ENCODE assay signal across 29 cellular contexts in genomic region chr21:26003428-26003827, GRCh38.
A peak's percentile ranks its signal among the peaks of the same experiment; 100 is the strongest.
DNase-seq lines count a peak whose midpoint lies in the region; ATAC-seq, FAIRE-seq and TF ChIP-seq lines count a peak whose summit lies in the region.
"Had no signal": no experiment of that assay in that cellular context is flagged by ENCODE, and none has a peak within 500 bp of the region (broad histone marks: within the 10 kb centered on the region; RNA-seq: fewer than 3 reads in every experiment).

No MANE protein-coding gene starts in this region.

- no peaks in the 10 kb centered on the region; a peak in 1 of 5 replicates for H3K27me3 ChIP-seq in K562 (ENCODE audit: control insufficient read depth in 2 of 2, insufficient read depth in 2 of 2, low read length in 2 of 2)
- H3K27me3 ChIP-seq: BE2C, MG63 had no signal

- H3K79me2 ChIP-seq in K562 (ENCODE audit: control insufficient read depth, insufficient read depth, low read length) = no peaks in the 10 kb centered on the region

- intact Hi-C loops in K562 (cut with micrococcal nuclease) = no loop called here
- intact Hi-C loops in activated CD8-positive, alpha-beta T cell treated with anti-CD3 and anti-CD28 coated beads for 36 hours (cut with micrococcal nuclease) = no loop called here

- H3K9ac ChIP-seq in K562 (ENCODE audit: insufficient read depth in 1 of 2, low read depth in 2 of 2, low read length in 2 of 2) = no peak overlapping the region
- H3K9ac ChIP-seq: SK-N-SH had no signal

- in situ Hi-C loops in K562 (cut with MboI) = no loop called here

- TF ChIP-seq CTCF in K562 (IDR thresholded peaks at IDR 0.05 in 2 of 3, conservative IDR thresholded peaks at IDR 0.05 in 1 of 3; ENCODE audit: insufficient read depth in 2 of 3, low read depth in 1 of 3, low read length in 3 of 3) = no peak
- no peak for TF ChIP-seq CTCF in type B pancreatic cell (conservative IDR thresholded peaks at IDR 0.05)
- TF ChIP-seq CTCF in activated CD8-positive, alpha-beta T cell treated with anti-CD3 and anti-CD28 coated beads for 36 hours (IDR thresholded peaks at IDR 0.05) = no peak

- H3K4me1 Mint-ChIP-seq in activated naive CD8-positive, alpha-beta T cell (ENCODE audit: low read depth) = peaks cover 17% of the 10 kb centered on the region
- H3K4me1 Mint-ChIP-seq in activated naive CD8-positive, alpha-beta T cell treated with anti-CD3 and anti-CD28 coated beads for 36 hours = no peaks in the 10 kb centered on the region
- H3K4me1 Mint-ChIP-seq in type B pancreatic cell (ENCODE audit: unreplicated experiment) = peaks cover 20% of the 10 kb centered on the region
- H3K4me1 Mint-ChIP-seq in stimulated activated effector memory CD8-positive, alpha-beta T cell treated with anti-CD3 and anti-CD28 coated beads, Interleukin-12 subunit alpha, Interleukin-12 subunit beta, amount 100 ng/mL, for 72 hours = no peaks in the 10 kb centered on the region
- peaks cover 10% of the 10 kb centered on the region for H3K4me1 Mint-ChIP-seq in activated CD8-positive, alpha-beta T cell treated with anti-CD3 and anti-CD28 coated beads for 36 hours (ENCODE audit: low read depth)

- H3K27ac Mint-ChIP-seq in activated naive CD8-positive, alpha-beta T cell = peak overlapping the region; percentile 11
- no peak overlapping the region for H3K27ac Mint-ChIP-seq in activated naive CD8-positive, alpha-beta T cell treated with anti-CD3 and anti-CD28 coated beads for 36 hours
- H3K27ac Mint-ChIP-seq in type B pancreatic cell = peak overlapping the region; percentile 70
- H3K27ac Mint-ChIP-seq in stimulated activated effector memory CD8-positive, alpha-beta T cell treated with anti-CD3 and anti-CD28 coated beads, Interleukin-12 subunit alpha, Interleukin-12 subunit beta, amount 100 ng/mL, for 72 hours = no peak overlapping the region
- H3K27ac Mint-ChIP-seq in activated CD8-positive, alpha-beta T cell treated with anti-CD3 and anti-CD28 coated beads for 36 hours = no peak overlapping the region
- H3K27ac Mint-ChIP-seq: CD8-positive, alpha-beta memory T cell had no signal

- H4K20me1 ChIP-seq in K562 (replicated peaks; ENCODE audit: control insufficient read depth, insufficient read depth, low read length) = no peaks in the 10 kb centered on the region

- H3K9me3 ChIP-seq in K562 (replicated peaks; ENCODE audit: control insufficient read depth, insufficient read depth, low read depth, low read length) = no peaks in the 10 kb centered on the region
- H3K9me3 ChIP-seq: BE2C, MG63, SK-N-SH had no signal

- no peaks in the 10 kb centered on the region for H3K9me3 Mint-ChIP-seq in activated naive CD8-positive, alpha-beta T cell (ENCODE audit: low read depth)
- H3K9me3 Mint-ChIP-seq in activated naive CD8-positive, alpha-beta T cell treated with anti-CD3 and anti-CD28 coated beads for 36 hours = no peaks in the 10 kb centered on the region
- no peaks in the 10 kb centered on the region for H3K9me3 Mint-ChIP-seq in type B pancreatic cell
- H3K9me3 Mint-ChIP-seq in stimulated activated effector memory CD8-positive, alpha-beta T cell treated with anti-CD3 and anti-CD28 coated beads, Interleukin-12 subunit alpha, Interleukin-12 subunit beta, amount 100 ng/mL, for 72 hours = no peaks in the 10 kb centered on the region
- no peaks in the 10 kb centered on the region for H3K9me3 Mint-ChIP-seq in activated CD8-positive, alpha-beta T cell treated with anti-CD3 and anti-CD28 coated beads for 36 hours
- H3K9me3 Mint-ChIP-seq: CD14-positive monocyte had no signal

- no peak overlapping the region for H2AFZ ChIP-seq in K562 (ENCODE audit: low read depth, low read length)

- H3K4me3 Mint-ChIP-seq in activated naive CD8-positive, alpha-beta T cell = no peak overlapping the region
- H3K4me3 Mint-ChIP-seq in activated naive CD8-positive, alpha-beta T cell treated with anti-CD3 and anti-CD28 coated beads for 36 hours = no peak overlapping the region
- peak overlapping the region; percentile 44 for H3K4me3 Mint-ChIP-seq in type B pancreatic cell
- H3K4me3 Mint-ChIP-seq in stimulated activated effector memory CD8-positive, alpha-beta T cell treated with anti-CD3 and anti-CD28 coated beads, Interleukin-12 subunit alpha, Interleukin-12 subunit beta, amount 100 ng/mL, for 72 hours = no peak overlapping the region
- H3K4me3 Mint-ChIP-seq in activated CD8-positive, alpha-beta T cell treated with anti-CD3 and anti-CD28 coated beads for 36 hours = no peak overlapping the region
- H3K4me3 Mint-ChIP-seq: CD14-positive monocyte; CD8-positive, alpha-beta memory T cell had no signal

- TF ChIP-seq POLR2A in K562 (conservative IDR thresholded peaks at IDR 0.05) = no peak

- no peaks in the 10 kb centered on the region for H3K9me1 ChIP-seq in K562 (ENCODE audit: control insufficient read depth, insufficient read depth, low read length)

- no peak for DNase-seq in activated naive CD8-positive, alpha-beta T cell treated with anti-CD3 and anti-CD28 coated beads for 36 hours
- no peak for DNase-seq in K562 (ENCODE audit: extremely low read depth in 1 of 4, low spot score in 3 of 4)
- no peak for DNase-seq in type B pancreatic cell (ENCODE audit: extremely low spot score, unreplicated experiment)
- DNase-seq in stimulated activated effector memory CD8-positive, alpha-beta T cell treated with anti-CD3 and anti-CD28 coated beads, Interleukin-12 subunit alpha, Interleukin-12 subunit beta, amount 100 ng/mL, for 72 hours (ENCODE audit: low spot score in 2 of 2) = no peak
- no peak for DNase-seq in activated CD8-positive, alpha-beta T cell treated with anti-CD3 and anti-CD28 coated beads for 36 hours
- DNase-seq: 8988T; ACHN; BE2C; CD8-positive, alpha-beta memory T cell; DMS79 treated with DMSO at 0.1 percent for 48 hours; GF-D8; KBM-7; MG63; NCI-H1417; NCI-H1694; NCI-H2029 treated with DMSO at 0.1 percent for 48 hours; NCI-H2227 treated with DMSO at 0.1 percent for 48 hours; NCI-H510A; NCI-H82; NK-92 treated with Interleukin-12 subunit alpha and Interleukin-12 subunit beta, amount 100 ng/mL, for 24 hours; PC-3; SK-N-SH had no signal

- H3K4me3 ChIP-seq in K562 = no peak overlapping the region
- H3K4me3 ChIP-seq: MG63 had no signal

- 0% methylated on average over 3 of the region's 3 CpGs for WGBS in K562 (ENCODE audit: insufficient coverage, low coverage, missing lambda C conversion rate)

- ATAC-seq in K562 (no peak), esophagus mucosa (peak; percentile 75), HG03521 (IDR thresholded peaks at IDR 0.05; ENCODE audit: unreplicated experiment) (no peak)
- no peak for ATAC-seq in stimulated activated effector memory CD8-positive, alpha-beta T cell treated with anti-CD3 and anti-CD28 coated beads, Interleukin-12 subunit alpha, Interleukin-12 subunit beta, amount 100 ng/mL, for 72 hours
- no peak for ATAC-seq in activated CD8-positive, alpha-beta T cell treated with anti-CD3 and anti-CD28 coated beads for 36 hours
- ATAC-seq: PC-3 had no signal

- no peak overlapping the region for H3K4me2 ChIP-seq in K562 (ENCODE audit: insufficient read depth, low read length)
- H3K4me2 ChIP-seq: SK-N-SH had no signal

- no peak for TF ChIP-seq EP300 in K562 (IDR thresholded peaks at IDR 0.05; ENCODE audit: low read length)

- no peaks in the 10 kb centered on the region for H3K4me1 ChIP-seq in K562 (replicated peaks in 1 of 2; ENCODE audit: control insufficient read depth in 2 of 2, insufficient read depth in 2 of 2, low read length in 2 of 2)
- H3K4me1 ChIP-seq: BE2C had no signal

- no peaks in the 10 kb centered on the region for H3K36me3 ChIP-seq in K562 (ENCODE audit: control insufficient read depth, insufficient read depth, low read length)

- no peaks in the 10 kb centered on the region for H3K27me3 Mint-ChIP-seq in activated naive CD8-positive, alpha-beta T cell
- no peaks in the 10 kb centered on the region for H3K27me3 Mint-ChIP-seq in activated naive CD8-positive, alpha-beta T cell treated with anti-CD3 and anti-CD28 coated beads for 36 hours
- no peaks in the 10 kb centered on the region for H3K27me3 Mint-ChIP-seq in type B pancreatic cell
- H3K27me3 Mint-ChIP-seq in activated CD8-positive, alpha-beta T cell treated with anti-CD3 and anti-CD28 coated beads for 36 hours = no peaks in the 10 kb centered on the region
- H3K27me3 Mint-ChIP-seq: CD8-positive, alpha-beta memory T cell had no signal

- FAIRE-seq in K562 (lab: Jason Lieb, UNC) = peak; percentile 40
- FAIRE-seq: GM12891, H54, HTR-8/SVneo had no signal

- H3K27ac ChIP-seq in K562 (ENCODE audit: extremely low read depth, low read depth, low read length) = no peak overlapping the region

- H3K36me3 Mint-ChIP-seq in activated naive CD8-positive, alpha-beta T cell = peaks cover 11% of the 10 kb centered on the region
- H3K36me3 Mint-ChIP-seq in activated naive CD8-positive, alpha-beta T cell treated with anti-CD3 and anti-CD28 coated beads for 36 hours = peaks cover 14% of the 10 kb centered on the region
- H3K36me3 Mint-ChIP-seq in type B pancreatic cell = peaks cover 30% of the 10 kb centered on the region
- H3K36me3 Mint-ChIP-seq in stimulated activated effector memory CD8-positive, alpha-beta T cell treated with anti-CD3 and anti-CD28 coated beads, Interleukin-12 subunit alpha, Interleukin-12 subunit beta, amount 100 ng/mL, for 72 hours = no peaks in the 10 kb centered on the region
- H3K36me3 Mint-ChIP-seq in activated CD8-positive, alpha-beta T cell treated with anti-CD3 and anti-CD28 coated beads for 36 hours (ENCODE audit: low read depth) = peaks cover 5% of the 10 kb centered on the region

- POLR2A ChIA-PET in K562 (lab: Yijun Ruan, JAX) = no interaction called here
- POLR2A ChIA-PET in activated CD8-positive, alpha-beta T cell treated with anti-CD3 and anti-CD28 coated beads for 36 hours (lab: Charles Lee) = no interaction called here

- no TSS peak for BruUV-seq in K562 (replicated peaks; lab: Mats Ljungman, UMichigan)

- CTCF ChIA-PET in K562 (lab: Yijun Ruan, JAX; ENCODE audit: low intra/inter-chr PET ratio) = no interaction called here
- CTCF ChIA-PET in activated CD8-positive, alpha-beta T cell treated with anti-CD3 and anti-CD28 coated beads for 36 hours (lab: Charles Lee) = no interaction called here

- TF ChIP-seq RAD21 in K562 (CRISPR knock-in tag; conservative IDR thresholded peaks at IDR 0.05 in 1 of 2, IDR thresholded peaks at IDR 0.05 in 1 of 2) = no peak

TF ChIP-seq in K562, 482 proteins besides CTCF, POLR2A, EP300 and RAD21:
- TF ChIP-seq ZFP30 (CRISPR knock-in tag; IDR thresholded peaks at IDR 0.05; ENCODE audit: borderline replicate concordance) (no peak), IRF2 (CRISPR knock-in tag; IDR thresholded peaks at IDR 0.05) (no peak), DMBX1 (CRISPR knock-in tag; IDR thresholded peaks at IDR 0.05; ENCODE audit: borderline replicate concordance) (no peak), NFYB (IDR thresholded peaks at IDR 0.05; ENCODE audit: extremely low read depth, insufficient read length) (no peak), ARNT (IDR thresholded peaks at IDR 0.05) (no peak)

Comparison
In these comparisons a context has a peak if more than half of its experiments do, and no peak if none do; other contexts are left out.
1. H3K27ac Mint-ChIP-seq: peak in activated naive CD8-positive, alpha-beta T cell (single experiment) and type B pancreatic cell (single experiment); none in activated naive CD8-positive, alpha-beta T cell treated with anti-CD3 and anti-CD28 coated beads for 36 hours (single experiment), stimulated activated effector memory CD8-positive, alpha-beta T cell treated with anti-CD3 and anti-CD28 coated beads, Interleukin-12 subunit alpha, Interleukin-12 subunit beta, amount 100 ng/mL, for 72 hours (single experiment) and activated CD8-positive, alpha-beta T cell treated with anti-CD3 and anti-CD28 coated beads for 36 hours (single experiment).